In genomic region chr14:68089146-68089715, GRCh38 we compare ENCODE assay signal across 10 cellular contexts.
DNase-seq lines count a peak whose midpoint lies in the region; ATAC-seq and TF ChIP-seq lines count a peak whose summit lies in the region.
"Had no signal": no experiment of that assay in that cellular context is flagged by ENCODE, and none has a peak within 500 bp of the region (broad histone marks: within the 10 kb centered on the region; RNA-seq: fewer than 3 reads in every experiment).

No MANE protein-coding gene starts in this region.

- WGBS in transverse colon (ENCODE audit: low coverage in 1 of 2), 2 donors, result 47 to 69% methylated on average over 2 to 5 of the region's 5 CpGs

- H3K9me3 ChIP-seq in transverse colon, result no peaks in the 10 kb centered on the region
- H3K9me3 ChIP-seq: ovary had no signal

- ATAC-seq in GM18867 (IDR thresholded peaks at IDR 0.05; ENCODE audit: unreplicated experiment) (no peak), HG03432 (IDR thresholded peaks at IDR 0.05; ENCODE audit: unreplicated experiment) (no peak)

- intact Hi-C loops in transverse colon (cut with DNase I; ENCODE audit: low total_unique reads), result no loop called here

- TF ChIP-seq EP300 in transverse colon (IDR thresholded peaks at IDR 0.05; ENCODE audit: low read depth), result no peak

- peaks cover 0 to 13% (median 6%) of the 10 kb centered on the region in 4 donors for H3K4me1 ChIP-seq in transverse colon

- peak; percentile 30 for DNase-seq in NCI-H510A treated with DMSO at 0.1 percent for 48 hours (lab: John Stamatoyannopoulos, UW)
- no peak for DNase-seq in NCI-H510A (lab: John Stamatoyannopoulos, UW)
- DNase-seq in RPMI7951 (ENCODE audit: low read depth), result peak; percentile 87
- DNase-seq in iPS-NIHi11 (ENCODE audit: low spot score), result peak; percentile 55
- DNase-seq in transverse colon, result no peak
- no peak for DNase-seq in activated gamma-delta T cell (lab: John Stamatoyannopoulos, UW)
- DNase-seq: cortex of kidney had no signal

- no peaks in the 10 kb centered on the region for H3K36me3 ChIP-seq in transverse colon
- H3K36me3 ChIP-seq: ovary had no signal

- TF ChIP-seq CTCF in transverse colon (IDR thresholded peaks at IDR 0.05), result no peak

- in situ Hi-C loops in transverse colon (cut with MboI; ENCODE audit: low pct_ligation_motif_present in 1 of 4, low pct_unique_long_range_greater_than_20kb in 1 of 4, low sequenced_read_pairs in 3 of 4), result no loop called here

- no peak for TF ChIP-seq POLR2A in transverse colon (IDR thresholded peaks at IDR 0.05)

- no peaks in the 10 kb centered on the region for H3K27me3 ChIP-seq in transverse colon
- H3K27me3 ChIP-seq: ovary had no signal

- H3K4me3 ChIP-seq in transverse colon, result no peak overlapping the region

- H3K27ac ChIP-seq in transverse colon, result peak overlapping the region; percentile 41 to 80 (median 66)
- H3K27ac ChIP-seq: ovary had no signal

Comparison
In these comparisons a context has a peak if more than half of its experiments do, and no peak if none do; other contexts are left out.
1. DNase-seq: peak in NCI-H510A treated with DMSO at 0.1 percent for 48 hours (single experiment), RPMI7951 (single experiment) and iPS-NIHi11 (single experiment); none in NCI-H510A (single experiment), transverse colon (single experiment) and activated gamma-delta T cell (single experiment).